In genomic region chr1:155529929-155530328, GRCh38 we compare ENCODE assay signal across 17 cellular contexts. TPM values are rescaled to one million over a fixed set of nuclear protein-coding genes. Genes with fewer than 3 reads are reported as not detected.
DNase-seq lines count a peak whose midpoint lies in the region; ATAC-seq and TF ChIP-seq lines count a peak whose summit lies in the region.
"Had no signal": no experiment of that assay in that cellular context is flagged by ENCODE, and none has a peak within 500 bp of the region (broad histone marks: within the 10 kb centered on the region; RNA-seq: fewer than 3 reads in every experiment).

No MANE protein-coding gene starts in this region.

- ATAC-seq in GM19397 (IDR thresholded peaks at IDR 0.05; ENCODE audit: unreplicated experiment): peak; percentile 44
- no peak for ATAC-seq in aorta (ENCODE audit: low FRiP score)
- no peak for ATAC-seq in left cardiac atrium
- ATAC-seq: left lobe of liver had no signal

- H3K9me3 ChIP-seq in aorta (ENCODE audit: control insufficient read depth, low read length): no peaks in the 10 kb centered on the region

- H3K36me3 Mint-ChIP-seq in IgD-negative memory B cell: no peaks in the 10 kb centered on the region

- peak; percentile 62 for DNase-seq in GM12865 (ENCODE audit: low read depth)
- DNase-seq in germinal center (ENCODE audit: low spot score): peak; percentile 43
- DNase-seq in aorta: no peak
- DNase-seq in left cardiac atrium: no peak
- no peak for DNase-seq in AG08396 (ENCODE audit: low spot score)
- DNase-seq in activated naive CD4-positive, alpha-beta T cell (lab: John Stamatoyannopoulos, UW): no peak
- DNase-seq: activated CD4-positive, CD25-positive, alpha-beta regulatory T cell treated with anti-CD3 and anti-CD28 coated beads, Interleukin-2, amount 50 U/mL, for 72 hours; activated CD8-positive, alpha-beta memory T cell treated with anti-CD3 and anti-CD28 coated beads, Interleukin-2, amount 50 U/mL, for 4 hours; C1 segment of cervical spinal cord; DMS79 treated with DMSO at 0.1 percent for 48 hours; effector CD8-positive, alpha-beta T cell; NCI-H2029; NCI-H69 had no signal

- no peaks in the 10 kb centered on the region for H3K36me3 ChIP-seq in aorta (ENCODE audit: control insufficient read depth in 1 of 2, insufficient read depth in 2 of 2, low read length in 1 of 2)

- peaks cover 35 to 37% (median 36%) of the 10 kb centered on the region in 3 donors for H3K4me1 Mint-ChIP-seq in IgD-negative memory B cell

- no peaks in the 10 kb centered on the region for H3K27me3 ChIP-seq in aorta (ENCODE audit: control insufficient read depth in 1 of 2, insufficient read depth in 2 of 2, low read length in 1 of 2)

- H3K4me1 ChIP-seq in aorta (ENCODE audit: control insufficient read depth in 1 of 2, insufficient read depth in 2 of 2, low read length in 2 of 2): peaks cover 1 to 4% of the 10 kb centered on the region in 2 donors

- intact Hi-C loops in aorta (cut with DNase I): no loop called here
- intact Hi-C loops in left cardiac atrium (cut with DNase I): no loop called here

- no peak overlapping the region for H3K27ac ChIP-seq in aorta (ENCODE audit: low read depth in 1 of 2, low read length in 2 of 2)

- peak overlapping the region; percentile 39 for H3K4me3 ChIP-seq in GM12865 (ENCODE audit: low read depth, low read length)
- no peak overlapping the region for H3K4me3 ChIP-seq in aorta (ENCODE audit: low read length in 2 of 2)

- H3K9me3 Mint-ChIP-seq in IgD-negative memory B cell: peaks cover 0 to 2% (median 0%) of the 10 kb centered on the region in 3 donors

- no peaks in the 10 kb centered on the region for H3K27me3 Mint-ChIP-seq in IgD-negative memory B cell
- H3K27me3 Mint-ChIP-seq: activated naive CD8-positive, alpha-beta T cell had no signal

- TF ChIP-seq CTCF in GM12865 (IDR thresholded peaks at IDR 0.05; ENCODE audit: insufficient read depth, low read depth, low read length, missing control alignments): no peak

- WGBS in aorta, 2 donors: 95 to 96% methylated on average over 3 of the region's 3 CpGs

- H3K4me3 Mint-ChIP-seq in IgD-negative memory B cell: peak overlapping the region; percentile 68 to 88 (median 74)
- H3K4me3 Mint-ChIP-seq: activated naive CD8-positive, alpha-beta T cell had no signal

- H3K27ac Mint-ChIP-seq in IgD-negative memory B cell: peak overlapping the region; percentile 46 to 93 (median 93)

RNA-seq across cellular contexts. Expression of gene ASH1L, which starts 32.7 kb away (rescaled TPM):
- polyA plus RNA-seq in IgD-negative memory B cell (29.1 TPM), aorta (10 to 100 TPM; 13.1 to 14.6 TPM)
- total RNA-seq in aorta (10 to 100 TPM; 73.1 to 93.5 TPM), left cardiac atrium (10 to 100 TPM; 40.6 to 45.9 TPM)

Comparison
In these comparisons a context has a peak if more than half of its experiments do, and no peak if none do; other contexts are left out.
1. DNase-seq: peak in GM12865 (single experiment) and germinal center (single experiment); none in aorta (0 of 2), left cardiac atrium (single experiment), AG08396 (single experiment) and activated naive CD4-positive, alpha-beta T cell (0 of 4).